Comparison of ENCODE assay signal across 1 cellular context in the genomic region with DNA sequence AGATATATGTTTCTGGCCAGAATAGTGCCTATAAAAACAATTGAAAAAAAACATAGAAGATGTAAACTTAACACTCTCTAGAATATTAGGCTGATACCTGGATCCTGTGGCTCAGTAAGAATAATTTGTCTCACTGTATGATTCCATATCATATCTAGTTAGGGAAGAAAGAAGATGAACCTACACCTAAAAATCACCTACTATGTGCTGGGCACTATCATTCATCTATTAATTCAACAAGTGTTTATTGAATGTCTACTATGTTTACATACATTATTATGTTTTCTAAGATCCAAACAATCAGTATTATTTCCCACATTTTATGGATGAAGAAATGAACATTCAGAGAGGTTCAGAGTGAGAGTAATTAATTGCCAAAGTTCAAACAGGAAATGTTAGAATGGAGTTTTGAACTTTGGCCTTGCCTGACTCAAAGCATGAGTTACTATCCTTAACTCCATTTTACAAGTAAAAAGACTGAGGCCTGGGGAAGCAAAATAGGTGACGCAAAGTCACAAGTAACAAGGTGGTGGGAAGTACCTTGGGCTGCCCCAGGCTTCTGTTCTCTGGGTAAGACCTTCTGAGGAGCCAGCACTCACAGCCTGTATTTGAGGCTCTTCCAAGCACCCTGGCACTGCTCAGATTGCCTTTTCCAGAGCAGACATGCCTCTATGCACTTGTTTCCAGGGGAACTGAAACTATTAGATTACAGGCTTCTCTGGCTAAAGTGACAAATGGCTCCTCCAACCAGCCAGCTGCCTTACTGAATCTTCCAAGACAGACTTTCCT.
A peak's percentile ranks its signal among the peaks of the same experiment; 100 is the strongest.
TF ChIP-seq lines count a peak whose summit lies in the region.

No MANE protein-coding gene starts in this region.

TF ChIP-seq in HepG2, 621 proteins besides CTCF, POLR2A, EP300 and RAD21 (continued from another document):
- TF ChIP-seq ZNF230 (CRISPR knock-in tag; IDR thresholded peaks at IDR 0.05) = no peak
- TF ChIP-seq DNMT3B (CRISPR knock-in tag; conservative IDR thresholded peaks at IDR 0.05) = no peak
- TF ChIP-seq, protein P1, sequence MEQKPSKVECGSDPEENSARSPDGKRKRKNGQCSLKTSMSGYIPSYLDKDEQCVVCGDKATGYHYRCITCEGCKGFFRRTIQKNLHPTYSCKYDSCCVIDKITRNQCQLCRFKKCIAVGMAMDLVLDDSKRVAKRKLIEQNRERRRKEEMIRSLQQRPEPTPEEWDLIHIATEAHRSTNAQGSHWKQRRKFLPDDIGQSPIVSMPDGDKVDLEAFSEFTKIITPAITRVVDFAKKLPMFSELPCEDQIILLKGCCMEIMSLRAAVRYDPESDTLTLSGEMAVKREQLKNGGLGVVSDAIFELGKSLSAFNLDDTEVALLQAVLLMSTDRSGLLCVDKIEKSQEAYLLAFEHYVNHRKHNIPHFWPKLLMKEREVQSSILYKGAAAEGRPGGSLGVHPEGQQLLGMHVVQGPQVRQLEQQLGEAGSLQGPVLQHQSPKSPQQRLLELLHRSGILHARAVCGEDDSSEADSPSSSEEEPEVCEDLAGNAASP (CRISPR knock-in tag; IDR thresholded peaks at IDR 0.05; ENCODE audit: borderline replicate concordance) = no peak
- no peak for TF ChIP-seq KAT7 (CRISPR knock-in tag; IDR thresholded peaks at IDR 0.05; ENCODE audit: borderline replicate concordance)
- TF ChIP-seq ZNF776 (CRISPR knock-in tag; IDR thresholded peaks at IDR 0.05) = no peak
- no peak for TF ChIP-seq NR2F2 (IDR thresholded peaks at IDR 0.05; ENCODE audit: borderline replicate concordance, low read depth)
- TF ChIP-seq ZMYM3 (CRISPR knock-in tag; IDR thresholded peaks at IDR 0.05) = peak; percentile 47; the same call in 1 of the 2 replicates
- TF ChIP-seq, protein P2, sequence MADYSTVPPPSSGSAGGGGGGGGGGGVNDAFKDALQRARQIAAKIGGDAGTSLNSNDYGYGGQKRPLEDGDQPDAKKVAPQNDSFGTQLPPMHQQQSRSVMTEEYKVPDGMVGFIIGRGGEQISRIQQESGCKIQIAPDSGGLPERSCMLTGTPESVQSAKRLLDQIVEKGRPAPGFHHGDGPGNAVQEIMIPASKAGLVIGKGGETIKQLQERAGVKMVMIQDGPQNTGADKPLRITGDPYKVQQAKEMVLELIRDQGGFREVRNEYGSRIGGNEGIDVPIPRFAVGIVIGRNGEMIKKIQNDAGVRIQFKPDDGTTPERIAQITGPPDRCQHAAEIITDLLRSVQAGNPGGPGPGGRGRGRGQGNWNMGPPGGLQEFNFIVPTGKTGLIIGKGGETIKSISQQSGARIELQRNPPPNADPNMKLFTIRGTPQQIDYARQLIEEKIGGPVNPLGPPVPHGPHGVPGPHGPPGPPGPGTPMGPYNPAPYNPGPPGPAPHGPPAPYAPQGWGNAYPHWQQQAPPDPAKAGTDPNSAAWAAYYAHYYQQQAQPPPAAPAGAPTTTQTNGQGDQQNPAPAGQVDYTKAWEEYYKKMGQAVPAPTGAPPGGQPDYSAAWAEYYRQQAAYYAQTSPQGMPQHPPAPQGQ (CRISPR knock-in tag; IDR thresholded peaks at IDR 0.05; ENCODE audit: borderline replicate concordance) = no peak
- no peak for TF ChIP-seq KAT8 (CRISPR knock-in tag; IDR thresholded peaks at IDR 0.05)
- no peak for TF ChIP-seq ZNF775 (CRISPR knock-in tag; IDR thresholded peaks at IDR 0.05; ENCODE audit: borderline replicate concordance)
- TF ChIP-seq, protein P3, sequence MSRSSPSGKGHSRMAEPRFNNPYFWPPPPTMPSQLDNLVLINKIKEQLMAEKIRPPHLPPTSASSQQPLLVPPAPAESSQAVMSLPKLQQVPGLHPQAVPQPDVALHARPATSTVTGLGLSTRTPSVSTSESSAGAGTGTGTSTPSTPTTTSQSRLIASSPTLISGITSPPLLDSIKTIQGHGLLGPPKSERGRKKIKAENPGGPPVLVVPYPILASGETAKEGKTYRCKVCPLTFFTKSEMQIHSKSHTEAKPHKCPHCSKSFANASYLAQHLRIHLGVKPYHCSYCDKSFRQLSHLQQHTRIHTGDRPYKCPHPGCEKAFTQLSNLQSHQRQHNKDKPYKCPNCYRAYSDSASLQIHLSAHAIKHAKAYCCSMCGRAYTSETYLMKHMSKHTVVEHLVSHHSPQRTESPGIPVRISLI (CRISPR knock-in tag; IDR thresholded peaks at IDR 0.05; ENCODE audit: borderline replicate concordance) = no peak
- peak; percentile 84 for TF ChIP-seq ZNF629 (CRISPR knock-in tag; conservative IDR thresholded peaks at IDR 0.05)
- TF ChIP-seq U2AF2 (IDR thresholded peaks at IDR 0.05; ENCODE audit: low read depth, low read length) = no peak
- TF ChIP-seq ZNF333 (CRISPR knock-in tag; IDR thresholded peaks at IDR 0.05; ENCODE audit: borderline replicate concordance) = no peak
- TF ChIP-seq ZFP36L1 (CRISPR knock-in tag; IDR thresholded peaks at IDR 0.05) = no peak
- no peak for TF ChIP-seq SALL1 (CRISPR knock-in tag; IDR thresholded peaks at IDR 0.05)
- no peak for TF ChIP-seq POGZ (CRISPR knock-in tag; IDR thresholded peaks at IDR 0.05)
- TF ChIP-seq, protein P4, sequence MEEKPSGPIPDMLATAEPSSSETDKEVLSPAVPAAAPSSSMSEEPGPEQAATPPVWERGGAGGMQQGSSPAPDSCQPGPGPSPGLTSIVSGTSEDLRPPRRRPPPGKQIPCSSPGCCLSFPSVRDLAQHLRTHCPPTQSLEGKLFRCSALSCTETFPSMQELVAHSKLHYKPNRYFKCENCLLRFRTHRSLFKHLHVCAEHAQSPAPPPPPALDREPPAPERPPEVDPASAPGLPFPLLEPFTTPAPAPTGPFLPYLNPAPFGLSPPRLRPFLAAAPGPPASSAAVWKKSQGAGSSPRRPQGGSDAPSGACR (CRISPR knock-in tag; IDR thresholded peaks at IDR 0.05) = no peak
- no peak for TF ChIP-seq ZNF510 (CRISPR knock-in tag; IDR thresholded peaks at IDR 0.05; ENCODE audit: low read depth)
- no peak for TF ChIP-seq POLR2AphosphoS5 (IDR thresholded peaks at IDR 0.05; ENCODE audit: low read depth, low read length)
- TF ChIP-seq, protein P5, sequence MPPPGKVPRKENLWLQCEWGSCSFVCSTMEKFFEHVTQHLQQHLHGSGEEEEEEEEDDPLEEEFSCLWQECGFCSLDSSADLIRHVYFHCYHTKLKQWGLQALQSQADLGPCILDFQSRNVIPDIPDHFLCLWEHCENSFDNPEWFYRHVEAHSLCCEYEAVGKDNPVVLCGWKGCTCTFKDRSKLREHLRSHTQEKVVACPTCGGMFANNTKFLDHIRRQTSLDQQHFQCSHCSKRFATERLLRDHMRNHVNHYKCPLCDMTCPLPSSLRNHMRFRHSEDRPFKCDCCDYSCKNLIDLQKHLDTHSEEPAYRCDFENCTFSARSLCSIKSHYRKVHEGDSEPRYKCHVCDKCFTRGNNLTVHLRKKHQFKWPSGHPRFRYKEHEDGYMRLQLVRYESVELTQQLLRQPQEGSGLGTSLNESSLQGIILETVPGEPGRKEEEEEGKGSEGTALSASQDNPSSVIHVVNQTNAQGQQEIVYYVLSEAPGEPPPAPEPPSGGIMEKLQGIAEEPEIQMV (CRISPR knock-in tag; IDR thresholded peaks at IDR 0.05; ENCODE audit: low read depth) = no peak
- TF ChIP-seq TAF1 (CRISPR knock-in tag; IDR thresholded peaks at IDR 0.05) = no peak
- TF ChIP-seq ZFP36 (IDR thresholded peaks at IDR 0.05; ENCODE audit: borderline replicate concordance, low read depth, low read length, partially characterized antibody) = no peak
- no peak for TF ChIP-seq GLI4 (CRISPR knock-in tag; IDR thresholded peaks at IDR 0.05; ENCODE audit: borderline replicate concordance)
- TF ChIP-seq PRMT3 (CRISPR knock-in tag; IDR thresholded peaks at IDR 0.05; ENCODE audit: borderline replicate concordance, low read depth) = no peak
- TF ChIP-seq, protein P6, sequence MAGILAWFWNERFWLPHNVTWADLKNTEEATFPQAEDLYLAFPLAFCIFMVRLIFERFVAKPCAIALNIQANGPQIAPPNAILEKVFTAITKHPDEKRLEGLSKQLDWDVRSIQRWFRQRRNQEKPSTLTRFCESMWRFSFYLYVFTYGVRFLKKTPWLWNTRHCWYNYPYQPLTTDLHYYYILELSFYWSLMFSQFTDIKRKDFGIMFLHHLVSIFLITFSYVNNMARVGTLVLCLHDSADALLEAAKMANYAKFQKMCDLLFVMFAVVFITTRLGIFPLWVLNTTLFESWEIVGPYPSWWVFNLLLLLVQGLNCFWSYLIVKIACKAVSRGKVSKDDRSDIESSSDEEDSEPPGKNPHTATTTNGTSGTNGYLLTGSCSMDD (CRISPR knock-in tag; IDR thresholded peaks at IDR 0.05) = no peak
- peak; percentile 12; the same call in 1 of the 2 replicates for TF ChIP-seq HNF4A (CRISPR knock-in tag; IDR thresholded peaks at IDR 0.05)
- TF ChIP-seq ZNF747 (CRISPR knock-in tag; IDR thresholded peaks at IDR 0.05; ENCODE audit: borderline replicate concordance) = no peak
- TF ChIP-seq ZMAT3 (CRISPR knock-in tag; conservative IDR thresholded peaks at IDR 0.05) = no peak
- TF ChIP-seq BCL6 (CRISPR knock-in tag; IDR thresholded peaks at IDR 0.05) = no peak
- TF ChIP-seq, protein P7, sequence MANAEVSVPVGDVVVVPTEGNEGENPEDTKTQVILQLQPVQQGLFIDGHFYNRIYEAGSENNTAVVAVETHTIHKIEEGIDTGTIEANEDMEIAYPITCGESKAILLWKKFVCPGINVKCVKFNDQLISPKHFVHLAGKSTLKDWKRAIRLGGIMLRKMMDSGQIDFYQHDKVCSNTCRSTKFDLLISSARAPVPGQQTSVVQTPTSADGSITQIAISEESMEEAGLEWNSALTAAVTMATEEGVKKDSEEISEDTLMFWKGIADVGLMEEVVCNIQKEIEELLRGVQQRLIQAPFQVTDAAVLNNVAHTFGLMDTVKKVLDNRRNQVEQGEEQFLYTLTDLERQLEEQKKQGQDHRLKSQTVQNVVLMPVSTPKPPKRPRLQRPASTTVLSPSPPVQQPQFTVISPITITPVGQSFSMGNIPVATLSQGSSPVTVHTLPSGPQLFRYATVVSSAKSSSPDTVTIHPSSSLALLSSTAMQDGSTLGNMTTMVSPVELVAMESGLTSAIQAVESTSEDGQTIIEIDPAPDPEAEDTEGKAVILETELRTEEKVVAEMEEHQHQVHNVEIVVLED (CRISPR knock-in tag; IDR thresholded peaks at IDR 0.05; ENCODE audit: borderline replicate concordance) = no peak
